ENCODE assay signal across 11 cellular contexts in the genomic region with DNA sequence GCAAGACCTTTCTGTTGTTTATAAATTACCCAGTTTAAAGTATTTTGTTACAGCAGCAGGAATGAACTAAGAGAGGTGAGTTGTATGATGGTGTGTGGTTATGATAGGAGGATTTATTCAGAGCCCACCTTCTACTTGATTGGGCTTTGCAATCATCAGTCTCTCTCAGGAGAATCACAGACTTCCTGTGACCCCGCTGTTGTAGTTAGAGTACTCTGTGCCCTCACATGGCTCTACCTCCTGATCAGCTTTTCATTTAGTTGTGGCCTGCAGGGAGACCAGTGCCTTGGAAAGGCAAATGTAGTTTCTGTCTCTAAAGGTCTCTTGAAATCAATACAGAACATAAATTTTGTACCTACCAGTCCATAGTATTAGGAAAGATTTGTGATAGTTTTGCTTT. TPM values are rescaled to one million over a fixed set of nuclear protein-coding genes. Genes with fewer than 3 reads are reported as not detected.
"Had no signal": no experiment of that assay in that cellular context is flagged by ENCODE, and none has a peak within 500 bp of the region (broad histone marks: within the 10 kb centered on the region; RNA-seq: fewer than 3 reads in every experiment).

No MANE protein-coding gene starts in this region.

- H3K4me1 ChIP-seq: HAP-1 had no signal

- ATAC-seq: HCT116, HepG2, K562 had no signal

- H3K4me3 Mint-ChIP-seq: HFFc6 had no signal

- H3K9me3 ChIP-seq: HAP-1 had no signal

- H2AFZ ChIP-seq: GM23248 had no signal

- H3K27ac Mint-ChIP-seq: HFFc6 had no signal

- H3K36me3 ChIP-seq: HAP-1 had no signal

- H3K9me3 Mint-ChIP-seq: HFFc6 had no signal

- H3K4me3 ChIP-seq: GM23248, HAP-1, K562 had no signal

- DNase-seq: GM23248, H7, HFFc6, KG1 had no signal

- H3K27ac ChIP-seq: GM23248, HL-60 had no signal

RNA-seq across cellular contexts. Expression of a gene that starts 7.6 kb away (rescaled TPM):
- total RNA-seq: GM23248, H4, H7, HepG2, HFFc6, HT1080, K562 had no signal
- polyA plus RNA-seq: GM23248, HepG2, K562 had no signal

RNA-seq across cellular contexts. Expression of a gene that starts 30.7 kb away (rescaled TPM):
- total RNA-seq: H4, HepG2, HFFc6, K562 had no signal
- polyA plus RNA-seq: GM23248, HepG2, K562 had no signal

RNA-seq across cellular contexts. Expression of a gene that starts 43.4 kb away (rescaled TPM):
- total RNA-seq: GM23248, H4, H7, HepG2, HFFc6, HT1080, K562 had no signal
- polyA plus RNA-seq: GM23248, HepG2, K562 had no signal
